1 cellular context compared by ENCODE assay signal in genomic region chr21:34887729-34888568, GRCh38.
TF ChIP-seq lines count a peak whose summit lies in the region.

No MANE protein-coding gene starts in this region.

TF ChIP-seq in SK-N-SH, 30 proteins besides CTCF, POLR2A, EP300 and RAD21 (continued from another document):
- TF ChIP-seq PBX3 (IDR thresholded peaks at IDR 0.05) (peak; percentile 22; the same call in 1 of the 2 replicates), GABPA (IDR thresholded peaks at IDR 0.05; ENCODE audit: low read depth) (no peak), ELF1 (IDR thresholded peaks at IDR 0.05) (peak; percentile 9; the same call in 1 of the 2 replicates), YY1 (IDR thresholded peaks at IDR 0.05; ENCODE audit: low read depth) (no peak), USF2 (IDR thresholded peaks at IDR 0.05; ENCODE audit: borderline replicate concordance, low read depth, low read length) (no peak), JUND (IDR thresholded peaks at IDR 0.05) (peak; percentile 59), POLR2AphosphoS5 (IDR thresholded peaks at IDR 0.05; ENCODE audit: low read depth, low read length) (no peak; the same call in 1 of the 2 replicates), CHD2 (IDR thresholded peaks at IDR 0.05; ENCODE audit: low read length, partially characterized antibody) (no peak), RFX5 (IDR thresholded peaks at IDR 0.05; ENCODE audit: low read length) (no peak), TCF12 (IDR thresholded peaks at IDR 0.05) (peak; percentile 47), MXI1 (IDR thresholded peaks at IDR 0.05; ENCODE audit: low read depth, low read length) (no peak), FOXJ3 (CRISPR knock-in tag; IDR thresholded peaks at IDR 0.05) (no peak), EZH2phosphoT487 (IDR thresholded peaks at IDR 0.05; ENCODE audit: borderline replicate concordance, low read depth) (no peak), USF1 (IDR thresholded peaks at IDR 0.05; ENCODE audit: borderline replicate concordance, low read depth) (no peak), GATA2 (CRISPR knock-in tag; IDR thresholded peaks at IDR 0.05) (no peak), IRF3 (IDR thresholded peaks at IDR 0.05; ENCODE audit: low read depth, low read length) (no peak), MEF2A (IDR thresholded peaks at IDR 0.05; ENCODE audit: borderline replicate concordance, low read depth) (no peak), NRF1 (IDR thresholded peaks at IDR 0.05; ENCODE audit: low read depth, low read length) (no peak), RXRA (IDR thresholded peaks at IDR 0.05; ENCODE audit: borderline replicate concordance, low read depth) (no peak), FOSL2 (IDR thresholded peaks at IDR 0.05; ENCODE audit: borderline replicate concordance, low read depth) (peak; percentile 69), MAX (IDR thresholded peaks at IDR 0.05; ENCODE audit: low read depth) (peak; percentile 69), RCOR1 (IDR thresholded peaks at IDR 0.05; ENCODE audit: low read length) (no peak), TAF1 (IDR thresholded peaks at IDR 0.05; ENCODE audit: borderline replicate concordance, low read depth, low read length) (no peak), REST (IDR thresholded peaks at IDR 0.05; ENCODE audit: low read depth, low read length) (no peak), FOXM1 (IDR thresholded peaks at IDR 0.05; ENCODE audit: low read depth) (no peak)
